10 cellular contexts compared by ENCODE assay signal in the genomic region with DNA sequence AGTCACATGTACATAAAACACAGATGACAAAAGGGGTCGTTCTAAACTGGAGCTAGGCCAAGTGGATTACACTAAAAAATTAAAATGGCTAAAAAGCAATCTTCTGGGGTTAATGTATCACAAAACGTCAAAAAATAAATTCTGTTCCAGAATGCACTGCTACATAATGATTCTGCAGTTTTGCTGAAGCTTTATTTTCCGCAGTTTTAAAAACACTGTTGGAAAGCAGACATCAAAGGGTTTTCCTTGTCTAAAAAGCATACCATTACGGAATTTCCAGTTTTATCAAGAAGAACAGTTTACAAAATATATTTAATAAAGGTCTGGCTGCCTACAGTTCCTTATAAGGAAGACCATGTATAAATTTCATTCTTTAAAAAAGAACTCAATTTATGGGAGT. TPM values are rescaled to one million over a fixed set of nuclear protein-coding genes. Genes with fewer than 3 reads are reported as not detected.
DNase-seq lines count a peak whose midpoint lies in the region; ATAC-seq, FAIRE-seq and TF ChIP-seq lines count a peak whose summit lies in the region.
"Had no signal": no experiment of that assay in that cellular context is flagged by ENCODE, and none has a peak within 500 bp of the region (broad histone marks: within the 10 kb centered on the region; RNA-seq: fewer than 3 reads in every experiment).

No MANE protein-coding gene starts in this region.

- H4K20me1 ChIP-seq in HepG2 (ENCODE audit: insufficient read depth, low read length) = no peaks in the 10 kb centered on the region
- no peaks in the 10 kb centered on the region for H4K20me1 ChIP-seq in GM12878 (ENCODE audit: control insufficient read depth, insufficient read depth)
- H4K20me1 ChIP-seq in MM.1S (ENCODE audit: insufficient read depth, low read length) = no peaks in the 10 kb centered on the region

- H3K4me3 ChIP-seq in HepG2 (replicated peaks in 1 of 3; ENCODE audit: insufficient read depth in 1 of 3, low read depth in 2 of 3, low read length in 3 of 3) (peak overlapping the region; percentile 81 to 96 (median 90); a peak in 5 of 6 replicates), right lobe of liver (peak overlapping the region in 1 of 3 donors; percentile 83), GM12878 (peak overlapping the region; percentile 75), mucosa of rectum (ENCODE audit: low read length in 2 of 2) (peak overlapping the region; percentile 87 to 88), MM.1S (ENCODE audit: low read length) (no peak overlapping the region)

- H3K36me3 ChIP-seq in HepG2 (replicated peaks in 1 of 2; ENCODE audit: control insufficient read depth in 1 of 2, insufficient read depth in 2 of 2, low read length in 2 of 2) (no peaks in the 10 kb centered on the region), right lobe of liver (no peaks in the 10 kb centered on the region), GM12878 (ENCODE audit: control insufficient read depth in 2 of 2, insufficient read depth in 2 of 2, low read length in 1 of 2) (no peaks in the 10 kb centered on the region), mucosa of rectum (ENCODE audit: control insufficient read depth in 2 of 2, insufficient read depth in 2 of 2, low read length in 2 of 2) (no peaks in the 10 kb centered on the region), MM.1S (replicated peaks; ENCODE audit: insufficient read depth, low read length) (no peaks in the 10 kb centered on the region)

- DNase-seq in HepG2 (ENCODE audit: low spot score) (no peak), right lobe of liver (no peak), GM12878 (ENCODE audit: low read depth, low spot score) (no peak), MM.1S (no peak), KG1 (lab: John Stamatoyannopoulos, UW) (no peak), RPMI8226 (no peak), NCI-H128 (lab: John Stamatoyannopoulos, UW; ENCODE audit: unreplicated experiment) (no peak)
- DNase-seq: NCI-H510A had no signal

- H3K9me3 ChIP-seq in HepG2 (ENCODE audit: low read length) (no peaks in the 10 kb centered on the region), right lobe of liver (no peaks in the 10 kb centered on the region), GM12878 (replicated peaks; ENCODE audit: control insufficient read depth, insufficient read depth, low read length) (no peaks in the 10 kb centered on the region), mucosa of rectum (ENCODE audit: control insufficient read depth in 2 of 2, low read length in 2 of 2) (no peaks in the 10 kb centered on the region), MM.1S (replicated peaks; ENCODE audit: insufficient read depth, low read length) (no peaks in the 10 kb centered on the region)

- H3K27me3 ChIP-seq in HepG2 (ENCODE audit: control insufficient read depth in 1 of 2, insufficient read depth in 2 of 2, low read length in 2 of 2) = no peaks in the 10 kb centered on the region; a peak in 1 of 5 replicates
- H3K27me3 ChIP-seq in right lobe of liver = no peaks in the 10 kb centered on the region
- no peaks in the 10 kb centered on the region for H3K27me3 ChIP-seq in GM12878 (replicated peaks in 1 of 2; ENCODE audit: control insufficient read depth in 2 of 2, insufficient read depth in 2 of 2, low read length in 1 of 2)
- H3K27me3 ChIP-seq in mucosa of rectum (ENCODE audit: control insufficient read depth in 2 of 2, insufficient read depth in 2 of 2, low read length in 2 of 2) = no peaks in the 10 kb centered on the region
- peaks cover 27% of the 10 kb centered on the region for H3K27me3 ChIP-seq in MM.1S (replicated peaks; ENCODE audit: insufficient read depth, low read length)

- intact Hi-C loops in HepG2 (cut with micrococcal nuclease; ENCODE audit: unreplicated experiment) (no loop called here), right lobe of liver (cut with DNase I) (no loop called here), GM12878 (cut with micrococcal nuclease; ENCODE audit: unreplicated experiment) (loop anchor here (2.0 to 10.0 kb wide), 2 partner anchors 84 to 114 kb away; partner anchors contain the start of gene LYSMD2)

- no peak overlapping the region for H3K27ac ChIP-seq in HepG2 (ENCODE audit: extremely low read length, insufficient read depth, low read length)
- H3K27ac ChIP-seq in right lobe of liver = peak overlapping the region in 1 of 3 donors; percentile 88
- 0 out of 2 replicates have a peak overlapping the region, but pooled peaks have one; percentile 9 for H3K27ac ChIP-seq in GM12878 (ENCODE audit: control insufficient read depth, insufficient read depth)
- no peak overlapping the region for H3K27ac ChIP-seq in mucosa of rectum (ENCODE audit: low read depth in 2 of 2, low read length in 2 of 2)
- H3K27ac ChIP-seq in MM.1S (ENCODE audit: low read length) = no peak overlapping the region

- peaks cover 18% of the 10 kb centered on the region; the same call in 1 of the 2 replicates for H3F3A ChIP-seq in MM.1S (ENCODE audit: insufficient read depth, low read length)

- POLR2A ChIA-PET in HepG2 (lab: Yijun Ruan, JAX) = no interaction called here
- POLR2A ChIA-PET in GM12878 (lab: Charles Lee) = interaction anchor here (0.5 to 2.6 kb wide), 6 partner anchors 10 to 116 kb away, joined by 3 to 11 read pairs (median 3); partner anchors contain the start of gene LYSMD2

- H3K9me2 ChIP-seq in MM.1S (replicated peaks; ENCODE audit: insufficient read depth, low read length) = no peaks in the 10 kb centered on the region

- H3K4me1 ChIP-seq in HepG2 (ENCODE audit: insufficient read depth, low read length) = peaks cover 30% of the 10 kb centered on the region
- H3K4me1 ChIP-seq in right lobe of liver = peaks cover 0 to 4% (median 0%) of the 10 kb centered on the region in 4 donors
- H3K4me1 ChIP-seq in GM12878 (ENCODE audit: control insufficient read depth, insufficient read depth, low read length) = peaks cover 29% of the 10 kb centered on the region
- H3K4me1 ChIP-seq in mucosa of rectum (ENCODE audit: control insufficient read depth in 2 of 2, insufficient read depth in 2 of 2, low read length in 2 of 2) = peaks cover 4 to 12% of the 10 kb centered on the region in 2 donors
- peaks cover 22% of the 10 kb centered on the region for H3K4me1 ChIP-seq in MM.1S (ENCODE audit: low read length)

- no TSS peak for BruUV-seq in HepG2 (replicated peaks; lab: Mats Ljungman, UMichigan)
- no TSS peak for BruUV-seq in GM12878 (replicated peaks; lab: Mats Ljungman, UMichigan)

- CTCF ChIA-PET in HepG2 (lab: Yijun Ruan, JAX; ENCODE audit: low intra/inter-chr PET ratio, low total read pairs) (no interaction called here), GM12878 (lab: Yijun Ruan, JAX) (interaction anchor here (1.1 to 3.4 kb wide), 9 partner anchors 29 to 606 kb away, joined by 3 to 35 read pairs (median 7); no protein-coding TSS in a partner anchor)

- H3K79me2 ChIP-seq in HepG2 (ENCODE audit: insufficient read depth, low read length) (peaks cover 7% of the 10 kb centered on the region), GM12878 (ENCODE audit: control insufficient read depth, insufficient read depth, low read length) (peaks cover 5% of the 10 kb centered on the region), MM.1S (ENCODE audit: low read length) (no peaks in the 10 kb centered on the region)

- RAD21 ChIA-PET in GM12878 (lab: Charles Lee; ENCODE audit: unreplicated experiment) = interaction anchor here (1.0 to 4.2 kb wide), 8 partner anchors 21 to 155 kb away, joined by 3 to 21 read pairs (median 4); no protein-coding TSS in a partner anchor

- SMC1A ChIA-PET in GM12878 (lab: Charles Lee; ENCODE audit: uncharacterized antibody, unreplicated experiment) = interaction anchor here (0.7 to 4.2 kb wide), 14 partner anchors 10 to 458 kb away, joined by 3 to 18 read pairs (median 3); no protein-coding TSS in a partner anchor

- WGBS in HepG2 (ENCODE audit: low lambda C conversion rate) = 40% methylated on average over 4 of the region's 4 CpGs
- WGBS in right lobe of liver (ENCODE audit: insufficient coverage, low coverage, low lambda C conversion rate, missing lambda C conversion rate) = 46% methylated on average over 4 of the region's 4 CpGs
- WGBS in GM12878 (ENCODE audit: insufficient coverage, insufficient replicate concordance, low lambda C conversion rate, missing lambda C conversion rate) = 94% methylated on average over 4 of the region's 4 CpGs

- TF ChIP-seq EP300 in HepG2 (IDR thresholded peaks at IDR 0.05; ENCODE audit: low read depth in 2 of 2, low read length in 2 of 2) (no peak), HepG2 (CRISPR knock-in tag; IDR thresholded peaks at IDR 0.05; ENCODE audit: borderline replicate concordance) (no peak), GM12878 (IDR thresholded peaks at IDR 0.05; ENCODE audit: borderline replicate concordance in 1 of 2, control insufficient read depth in 1 of 2, low read depth in 2 of 2, low read length in 2 of 2) (no peak)

- TF ChIP-seq RAD21 in HepG2 (CRISPR knock-in tag; IDR thresholded peaks at IDR 0.05) (no peak), GM12878 (IDR thresholded peaks at IDR 0.05; ENCODE audit: insufficient read depth, low read depth, low read length) (no peak)

- ATAC-seq in HepG2 (no peak), right lobe of liver (no peak), GM12878 (no peak)

- H3K9ac ChIP-seq in HepG2 (ENCODE audit: insufficient read depth, low read depth, low read length) (peak overlapping the region; percentile 80), GM12878 (ENCODE audit: control insufficient read depth, insufficient read depth, low read length) (no peak overlapping the region; the same call in none of the 2 replicates), mucosa of rectum (ENCODE audit: low read depth in 1 of 2, low read length in 2 of 2) (peak overlapping the region in 1 of 2 donors; percentile 86), MM.1S (ENCODE audit: low read length) (no peak overlapping the region)

- TF ChIP-seq CTCF in HepG2 (CRISPR knock-in tag; IDR thresholded peaks at IDR 0.05) (no peak), right lobe of liver (IDR thresholded peaks at IDR 0.05) (no peak), GM12878 (IDR thresholded peaks at IDR 0.05 in 2 of 3, conservative IDR thresholded peaks at IDR 0.05 in 1 of 3; ENCODE audit: control insufficient read depth in 2 of 3, extremely low read depth in 1 of 3, insufficient read depth in 1 of 3, low read depth in 3 of 3, low read length in 3 of 3) (no peak), MM.1S (IDR thresholded peaks at IDR 0.05; ENCODE audit: low read length) (no peak)

- H3K4me2 ChIP-seq in HepG2 (ENCODE audit: low read depth, low read length) (peak overlapping the region; percentile 90), GM12878 (ENCODE audit: control insufficient read depth, insufficient read depth) (peak overlapping the region; percentile 94), MM.1S (ENCODE audit: low read depth, low read length) (no peak overlapping the region)

- no peak overlapping the region for H2AFZ ChIP-seq in HepG2 (ENCODE audit: low read length)
- H2AFZ ChIP-seq in GM12878 (ENCODE audit: control insufficient read depth, low read depth, low read length) = no peak overlapping the region
- no peak overlapping the region for H2AFZ ChIP-seq in MM.1S (ENCODE audit: low read length)

- in situ Hi-C loops in HepG2 (cut with HindIII; ENCODE audit: extremely low pct_ligation_motif_present, low pct_unique_long_range_greater_than_20kb) = no loop called here
- in situ Hi-C loops in GM12878 (cut with MboI) = no loop called here

- FAIRE-seq in HepG2 (lab: Jason Lieb, UNC) (no peak), GM12878 (lab: Jason Lieb, UNC) (no peak)
- FAIRE-seq: colon had no signal

- TF ChIP-seq POLR2A in HepG2 (IDR thresholded peaks at IDR 0.05; ENCODE audit: insufficient read depth in 1 of 2, low read depth in 2 of 2, low read length in 2 of 2) (no peak), right lobe of liver (IDR thresholded peaks at IDR 0.05) (no peak), GM12878 (IDR thresholded peaks at IDR 0.05; ENCODE audit: low read depth, low read length) (no peak)

RNA-seq across cellular contexts. Expression of gene DMXL2, which starts 1.4 kb away (rescaled TPM):
- 14.4 and 15.3 TPM in 2 replicates for total RNA-seq in HepG2 (2016; rRNA removed; fragmentation: Illumina TruSeq; extraction: Trizol)
- total RNA-seq in HepG2 (2016; cell fraction: cytosol; rRNA removed; fragmentation: Illumina TruSeq; extraction: Trizol; ENCODE audit: low read depth) = 2.9 and 3.9 TPM in 2 replicates
- 10.5 and 14.9 TPM in 2 replicates for total RNA-seq in HepG2 (2016; cell fraction: insoluble cytoplasmic fraction; rRNA removed; fragmentation: Illumina TruSeq; extraction: Trizol)
- total RNA-seq in HepG2 (2016; cell fraction: membrane; rRNA removed; fragmentation: Illumina TruSeq; extraction: Trizol) = 3.6 and 5.3 TPM in 2 replicates
- total RNA-seq in HepG2 (2016; cell fraction: nucleus; rRNA removed; fragmentation: Illumina TruSeq; extraction: Trizol) = 25.7 and 26.2 TPM in 2 replicates
- polyA plus RNA-seq in HepG2 (2011; rRNA removed) = 11.6 and 11.8 TPM in 2 replicates
- polyA plus RNA-seq in HepG2 (2011; cell fraction: cytosol; rRNA removed) = 2.5 and 4.5 TPM in 2 replicates
- polyA plus RNA-seq in HepG2 (2011; cell fraction: nucleus; rRNA removed) = 24.4 and 27.0 TPM in 2 replicates
- 9.9 and 10.4 TPM in 2 replicates for polyA plus RNA-seq in HepG2 (2012)
- polyA plus RNA-seq in HepG2 (2016; cell fraction: cytosol; fragmentation: Illumina TruSeq; extraction: Trizol; ENCODE audit: low read depth) = 0.51 and 0.75 TPM in 2 replicates
- polyA plus RNA-seq in HepG2 (2016; cell fraction: insoluble cytoplasmic fraction; fragmentation: Illumina TruSeq; extraction: Trizol; ENCODE audit: low read depth) = 11.1 and 13.6 TPM in 2 replicates
- 1.6 and 2.1 TPM in 2 replicates for polyA plus RNA-seq in HepG2 (2016; cell fraction: membrane; fragmentation: Illumina TruSeq; extraction: Trizol; ENCODE audit: low read depth)
- polyA plus RNA-seq in HepG2 (2016; cell fraction: nucleus; fragmentation: Illumina TruSeq; extraction: Trizol; ENCODE audit: insufficient read depth, low read depth) = 46.6 and 53.7 TPM in 2 replicates
- 7.7 and 16.1 TPM in 2 replicates for polyA minus RNA-seq in HepG2 (2011; rRNA and poly(A)+ RNA removed; ENCODE audit: low replicate concordance)
- polyA minus RNA-seq in HepG2 (2011; cell fraction: cytosol; rRNA and poly(A)+ RNA removed) = 6.0 and 11.5 TPM in 2 replicates
- 31.9 and 35.7 TPM in 2 replicates for polyA minus RNA-seq in HepG2 (2011; cell fraction: nucleus; rRNA and poly(A)+ RNA removed)
- total RNA-seq in right lobe of liver = 10 to 100 TPM in 5 of 6 experiments, 1 to 10 TPM in 1; 8.8 to 16.1 (median 12.7) TPM
- 210 and 228 TPM in 2 replicates for total RNA-seq in GM12878 (2013; cell fraction: nucleolus; rRNA removed)
- total RNA-seq in GM12878 (2014; rRNA removed) = 30.7 and 37.8 TPM in 2 replicates
- 29.6 and 34.6 TPM in 2 replicates for total RNA-seq in GM12878 (2014; rRNA removed; fragmentation: Illumina TruSeq; extraction: Trizol)
- 22.6 and 25.3 TPM in 2 replicates for total RNA-seq in GM12878 (2021)
- 7.8 TPM for polyA plus RNA-seq in GM12878 (2011; ENCODE audit: low read depth)
- 26.6 and 34.8 TPM in 2 replicates for polyA plus RNA-seq in GM12878 (2011; rRNA removed)
- polyA plus RNA-seq in GM12878 (2011; cell fraction: cytosol; rRNA removed) = 7.5 and 9.6 TPM in 2 replicates
- 55.1 and 58.6 TPM in 2 replicates for polyA plus RNA-seq in GM12878 (2011; cell fraction: nucleus; rRNA removed)
- polyA plus RNA-seq in GM12878 (2012) = 10.9 and 14.5 TPM in 2 replicates
- polyA plus RNA-seq in GM12878 (2014; fragmentation: Illumina TruSeq; extraction: Trizol) = 32.1 and 61.0 TPM in 2 replicates
- polyA plus RNA-seq in GM12878 (2014; fragmentation: Nextera tagmentation; extraction: Ambion mirVana) = 10 to 100 TPM in 1 of 2 experiments, 1 to 10 TPM in 1; 8.5 to 12.8 TPM
- 18.6 and 19.2 TPM in 2 replicates for polyA plus RNA-seq in GM12878 (2014; rRNA removed)
- 10 to 100 TPM in 1 of 2 experiments, 1 to 10 TPM in 1; 9.4 to 11.5 TPM for polyA plus RNA-seq in GM12878 (2016; fragmentation: Nextera tagmentation; extraction: Ambion mirVana)
- 14.3 and 20.5 TPM in 2 replicates for polyA minus RNA-seq in GM12878 (2011; rRNA and poly(A)+ RNA removed)
- polyA minus RNA-seq in GM12878 (2011; cell fraction: cytosol; rRNA and poly(A)+ RNA removed) = 4.3 and 5.6 TPM in 2 replicates
- 19.6 and 33.7 TPM in 2 replicates for polyA minus RNA-seq in GM12878 (2011; cell fraction: nucleus; rRNA and poly(A)+ RNA removed)
